In the genomic region with DNA sequence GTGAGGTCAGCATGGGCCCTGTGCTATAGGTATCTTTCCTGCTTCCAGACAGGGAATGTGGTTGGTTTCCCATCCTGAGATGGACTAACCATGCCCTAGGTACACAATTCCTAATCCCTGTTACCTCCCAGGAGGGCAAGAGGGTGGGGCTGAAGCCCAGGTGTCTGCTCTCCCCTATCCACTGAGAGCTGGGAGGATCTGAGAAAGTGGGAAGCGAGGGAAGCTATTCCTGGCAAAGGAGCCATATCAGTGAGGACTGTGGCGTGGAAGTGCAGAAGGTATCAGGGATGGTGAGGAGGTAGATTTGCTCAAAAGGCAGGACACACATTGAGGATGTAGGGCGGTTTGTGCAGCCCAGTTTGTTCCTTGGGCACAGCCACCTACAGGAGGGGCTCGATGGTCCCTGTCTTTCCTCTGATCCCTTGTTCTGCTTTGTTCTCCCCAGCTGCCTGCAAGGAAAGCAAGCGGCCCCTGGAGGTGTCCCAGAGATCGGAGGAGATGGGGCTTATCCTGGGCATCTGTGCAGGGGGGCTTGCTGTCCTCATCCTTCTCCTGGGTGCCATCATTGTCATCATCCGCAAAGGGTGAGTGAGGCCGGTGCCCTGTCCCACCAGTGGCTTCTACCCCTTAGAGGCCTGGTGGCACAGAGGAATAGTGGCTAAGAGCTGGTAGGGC, we compare ENCODE assay signal across 15 cellular contexts.
"Had no signal": no experiment of that assay in that cellular context is flagged by ENCODE, and none has a peak within 500 bp of the region (broad histone marks: within the 10 kb centered on the region; RNA-seq: fewer than 3 reads in every experiment).

No MANE protein-coding gene starts in this region.

- H3K79me2 ChIP-seq: parathyroid adenoma had no signal

- H3K36me3 ChIP-seq: left ventricle myocardium inferior had no signal

- H3K36me3 Mint-ChIP-seq: activated naive CD4-positive, alpha-beta T cell treated with anti-CD3 and anti-CD28 coated beads, Interleukin-2, amount 10 ng/mL, durations not matched to agents 7 days and 5 days had no signal

- H3K9me3 Mint-ChIP-seq: activated naive CD4-positive, alpha-beta T cell treated with anti-CD3 and anti-CD28 coated beads, Interleukin-2, amount 10 ng/mL, durations not matched to agents 7 days and 5 days; central memory CD8-positive, alpha-beta T cell; dendritic cell treated with granulocyte-macrophage colony-stimulating factor and Interleukin-4, amounts not matched to agents 40 ng/mL and 50 ng/mL, for 4 days; neural crest cell had no signal

- H3K9me3 ChIP-seq: esophagus muscularis mucosa, left ventricle myocardium inferior, vagina had no signal

- H2AFZ ChIP-seq: parathyroid adenoma had no signal

- H3K27ac Mint-ChIP-seq: activated naive CD4-positive, alpha-beta T cell treated with anti-CD3 and anti-CD28 coated beads, Interleukin-2, amount 10 ng/mL, durations not matched to agents 7 days and 5 days; dendritic cell treated with granulocyte-macrophage colony-stimulating factor and Interleukin-4, amounts not matched to agents 40 ng/mL and 50 ng/mL, for 4 days had no signal

- H3K9ac ChIP-seq: parathyroid adenoma had no signal

- H3K27ac ChIP-seq: esophagus muscularis mucosa, left ventricle myocardium inferior, parathyroid adenoma, vagina had no signal

- DNase-seq: activated CD4-positive, alpha-beta T cell treated with anti-CD3 and anti-CD28 coated beads for 1 hour; activated naive CD4-positive, alpha-beta T cell treated with anti-CD3 and anti-CD28 coated beads, Interleukin-2, amount 10 ng/mL, durations not matched to agents 7 days and 5 days; islet precursor cell; left ventricle myocardium inferior; mesendoderm; retina; stimulated activated CD4-positive, alpha-beta T cell treated with anti-CD3 and anti-CD28 coated beads, Interleukin-15, amount 100 ng/mL, for 24 hours; stimulated activated CD4-positive, alpha-beta T cell treated with anti-CD3 and anti-CD28 coated beads, Interleukin-4, amount 100 ng/mL, for 4 hours; T-helper 9 cell had no signal

- H3K4me3 Mint-ChIP-seq: activated naive CD4-positive, alpha-beta T cell treated with anti-CD3 and anti-CD28 coated beads, Interleukin-2, amount 10 ng/mL, durations not matched to agents 7 days and 5 days; dendritic cell treated with granulocyte-macrophage colony-stimulating factor and Interleukin-4, amounts not matched to agents 40 ng/mL and 50 ng/mL, for 4 days; neural crest cell had no signal

- H3K4me3 ChIP-seq: left ventricle myocardium inferior, vagina had no signal

- H3K4me1 ChIP-seq: left ventricle myocardium inferior, parathyroid adenoma had no signal

- H3K27me3 ChIP-seq: esophagus muscularis mucosa, vagina had no signal
